Comparison of ENCODE assay signal across 14 cellular contexts in the genomic region with DNA sequence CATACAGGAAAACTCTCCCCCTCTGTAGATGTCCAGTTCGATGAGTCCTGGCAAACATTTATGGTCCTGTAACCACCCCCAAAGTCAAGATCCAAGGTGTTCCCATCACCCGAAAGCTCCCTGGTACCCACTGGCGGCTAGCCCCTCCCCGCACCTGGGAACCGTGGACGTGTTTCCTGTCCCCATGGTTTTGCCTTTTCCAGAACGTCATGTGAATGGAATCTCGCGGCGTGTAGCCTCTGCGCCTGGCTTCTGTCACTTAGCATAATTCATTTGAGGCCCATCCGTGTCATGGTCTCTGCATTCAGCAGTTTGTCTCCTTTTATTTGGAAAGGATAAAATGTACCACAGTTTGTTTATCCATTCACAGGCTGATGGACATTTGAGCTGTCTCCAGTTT.
"Had no signal": no experiment of that assay in that cellular context is flagged by ENCODE, and none has a peak within 500 bp of the region (broad histone marks: within the 10 kb centered on the region; RNA-seq: fewer than 3 reads in every experiment).

No MANE protein-coding gene starts in this region.

- H3K27me3 ChIP-seq: suprapubic skin had no signal

- H3K9me3 ChIP-seq: esophagus muscularis mucosa, suprapubic skin had no signal

- H3K9me3 Mint-ChIP-seq: activated naive CD4-positive, alpha-beta T cell treated with anti-CD3 and anti-CD28 coated beads, Interleukin-2, amount 50 U/mL, for 72 hours; activated T-helper 1 cell treated with anti-CD3 and anti-CD28 coated beads, Interleukin-12 subunit alpha, Interleukin-12 subunit beta, Interleukin-2, Interleukin-4 antibody, amounts not matched to agents 30 ng/mL and 10 ng/mL and 1 ng/mL, durations not matched to agents 14 hours and 24 hours and 36 hours had no signal

- ATAC-seq: activated CD8-positive, alpha-beta T cell treated with anti-CD3 and anti-CD28 coated beads, Interleukin-2, amount 10 ng/mL, durations not matched to agents 7 days and 5 days; activated naive CD4-positive, alpha-beta T cell treated with anti-CD3 and anti-CD28 coated beads, Interleukin-2, amount 50 U/mL, for 72 hours; stimulated activated naive CD8-positive, alpha-beta T cell treated with anti-CD3 and anti-CD28 coated beads, Interleukin-15, Interleukin-2, amounts not matched to agents 100 U/mL and 50 U/mL, for 24 hours had no signal

- H3K4me3 Mint-ChIP-seq: activated CD8-positive, alpha-beta T cell treated with anti-CD3 and anti-CD28 coated beads, Interleukin-2, amount 10 ng/mL, durations not matched to agents 7 days and 5 days; activated T-helper 1 cell treated with anti-CD3 and anti-CD28 coated beads, Interleukin-12 subunit alpha, Interleukin-12 subunit beta, Interleukin-2, Interleukin-4 antibody, amounts not matched to agents 30 ng/mL and 10 ng/mL and 1 ng/mL, durations not matched to agents 14 hours and 24 hours and 36 hours had no signal

- H3K36me3 Mint-ChIP-seq: activated naive CD4-positive, alpha-beta T cell treated with anti-CD3 and anti-CD28 coated beads, Interleukin-2, amount 50 U/mL, for 72 hours had no signal

- DNase-seq: activated CD4-positive, alpha-beta T cell treated with anti-CD3 and anti-CD28 coated beads for 1 hour; activated CD8-positive, alpha-beta memory T cell treated with anti-CD3 and anti-CD28 coated beads, Interleukin-2, amount 50 U/mL, for 48 hours; activated CD8-positive, alpha-beta T cell treated with anti-CD3 and anti-CD28 coated beads, Interleukin-2, amount 10 ng/mL, durations not matched to agents 7 days and 5 days; foreskin fibroblast; mesendoderm; retina; stimulated activated CD4-positive, alpha-beta T cell treated with anti-CD3 and anti-CD28 coated beads, Interleukin-2, amount 100 ng/mL, for 24 hours; stimulated activated naive CD8-positive, alpha-beta T cell treated with anti-CD3 and anti-CD28 coated beads, Interleukin-15, Interleukin-2, amounts not matched to agents 100 U/mL and 50 U/mL, for 24 hours; T-helper 9 cell had no signal

- H3K36me3 ChIP-seq: esophagus muscularis mucosa, suprapubic skin had no signal

- H3K27ac Mint-ChIP-seq: activated CD8-positive, alpha-beta T cell treated with anti-CD3 and anti-CD28 coated beads, Interleukin-2, amount 10 ng/mL, durations not matched to agents 7 days and 5 days; activated naive CD4-positive, alpha-beta T cell treated with anti-CD3 and anti-CD28 coated beads, Interleukin-2, amount 50 U/mL, for 72 hours; activated T-helper 1 cell treated with anti-CD3 and anti-CD28 coated beads, Interleukin-12 subunit alpha, Interleukin-12 subunit beta, Interleukin-2, Interleukin-4 antibody, amounts not matched to agents 30 ng/mL and 10 ng/mL and 1 ng/mL, durations not matched to agents 14 hours and 24 hours and 36 hours had no signal

- H3K4me1 ChIP-seq: parathyroid adenoma, suprapubic skin had no signal

- H3K27ac ChIP-seq: esophagus muscularis mucosa, parathyroid adenoma, suprapubic skin had no signal

- H3K4me3 ChIP-seq: esophagus muscularis mucosa, suprapubic skin had no signal
